Comparison of ENCODE assay signal across 14 cellular contexts in genomic region chr3:169666501-169667379, GRCh38. TPM values are rescaled to one million over a fixed set of nuclear protein-coding genes. Genes with fewer than 3 reads are reported as not detected.
DNase-seq lines count a peak whose midpoint lies in the region; ATAC-seq and TF ChIP-seq lines count a peak whose summit lies in the region.
"Had no signal": no experiment of that assay in that cellular context is flagged by ENCODE, and none has a peak within 500 bp of the region (broad histone marks: within the 10 kb centered on the region; RNA-seq: fewer than 3 reads in every experiment).

No MANE protein-coding gene starts in this region.

- H3K36me3 Mint-ChIP-seq in endodermal cell (ENCODE audit: low read depth) = no peaks in the 10 kb centered on the region
- H3K36me3 Mint-ChIP-seq in mesothelial cell of epicardium = no peaks in the 10 kb centered on the region

- H3K4me1 ChIP-seq in right cardiac atrium (ENCODE audit: control insufficient read depth, insufficient read depth, low read length) = no peaks in the 10 kb centered on the region
- H3K4me1 ChIP-seq in left ventricle myocardium inferior = peaks cover 45% of the 10 kb centered on the region
- peaks cover 4% of the 10 kb centered on the region for H3K4me1 ChIP-seq in endodermal cell (ENCODE audit: control insufficient read depth, insufficient read depth, low read length)
- peaks cover 21% of the 10 kb centered on the region for H3K4me1 ChIP-seq in A673 (ENCODE audit: insufficient read depth, low read length, poor library complexity, severe bottlenecking)

- no peaks in the 10 kb centered on the region for H3K27me3 ChIP-seq in right cardiac atrium (ENCODE audit: control insufficient read depth, insufficient read depth)
- H3K27me3 ChIP-seq in left ventricle myocardium inferior (ENCODE audit: low read depth) = peaks cover 95% of the 10 kb centered on the region
- peaks cover 78% of the 10 kb centered on the region for H3K27me3 ChIP-seq in endodermal cell (ENCODE audit: control insufficient read depth, insufficient read depth, low read length, poor library complexity, severe bottlenecking)
- H3K27me3 ChIP-seq in A673 (replicated peaks; ENCODE audit: insufficient read depth, low read depth, low read length, poor library complexity) = peaks cover 93% of the 10 kb centered on the region

- POLR2A ChIA-PET in A673 (lab: Charles Lee; ENCODE audit: low non-redundant PET) = no interaction called here

- DNase-seq in right cardiac atrium (peak in 2 of 3 donors; percentile 42 to 47), left ventricle myocardium inferior (no peak), endodermal cell (peak; percentile 82), mesothelial cell of epicardium (ENCODE audit: low spot score in 2 of 2, unreplicated experiment in 2 of 2) (no peak), substantia nigra (lab: John Stamatoyannopoulos, UW) (no peak), A673 (ENCODE audit: low spot score) (no peak), DMS 273 (lab: John Stamatoyannopoulos, UW; ENCODE audit: unreplicated experiment) (no peak)
- DNase-seq: activated T-cell treated with anti-CD3 and anti-CD28 coated beads, Interleukin-2, amount 50 U/mL, for 24 hours; EL; esophagus squamous epithelium; spleen had no signal

- ATAC-seq in right cardiac atrium = no peak
- ATAC-seq in HG03571 (IDR thresholded peaks at IDR 0.05; ENCODE audit: unreplicated experiment) = no peak
- ATAC-seq: activated CD4-positive, CD25-positive, alpha-beta regulatory T cell treated with anti-CD3 and anti-CD28 coated beads, Interleukin-2, amount 50 U/mL, for 24 hours had no signal

- BruUV-seq in A673 (replicated peaks; lab: Mats Ljungman, UMichigan) = no TSS peak

- H3K9me3 Mint-ChIP-seq in endodermal cell (no peaks in the 10 kb centered on the region), mesothelial cell of epicardium (no peaks in the 10 kb centered on the region)

- TF ChIP-seq CTCF in left ventricle myocardium inferior (IDR thresholded peaks at IDR 0.05; ENCODE audit: borderline replicate concordance) = no peak
- no peak for TF ChIP-seq CTCF in endodermal cell (conservative IDR thresholded peaks at IDR 0.05)
- TF ChIP-seq CTCF in mesothelial cell of epicardium (IDR thresholded peaks at IDR 0.05; ENCODE audit: unreplicated experiment) = no peak
- no peak for TF ChIP-seq CTCF in A673 (conservative IDR thresholded peaks at IDR 0.05; ENCODE audit: low read depth, low read length)

- intact Hi-C loops in right cardiac atrium (cut with DNase I) = loop anchor here (5.0 to 10.0 kb wide), 7 partner anchors 81 to 622 kb away; no protein-coding TSS in a partner anchor
- intact Hi-C loops in left ventricle myocardium inferior (cut with micrococcal nuclease) = loop anchor here (5.0 to 10.0 kb wide), 2 partner anchors 519 to 622 kb away; no protein-coding TSS in a partner anchor
- intact Hi-C loops in A673 (cut with micrococcal nuclease; ENCODE audit: unreplicated experiment) = loop anchor here (5.0 to 10.0 kb wide), 5 partner anchors 372 to 799 kb away; no protein-coding TSS in a partner anchor

- CTCF ChIA-PET in A673 (lab: Charles Lee) = interaction anchor here (0.6 kb wide), 1 partner anchor 39 kb away, joined by 4 read pairs; no protein-coding TSS in a partner anchor

- H3K27me3 Mint-ChIP-seq in endodermal cell (ENCODE audit: insufficient read depth) (peaks cover 84% of the 10 kb centered on the region), mesothelial cell of epicardium (ENCODE audit: low read depth) (peaks cover 86% of the 10 kb centered on the region)

- WGBS in right cardiac atrium = 50% methylated on average over 32 of the region's 32 CpGs
- 0 to 4% methylated on average over 12 to 31 of the region's 32 CpGs for WGBS in endodermal cell (ENCODE audit: insufficient coverage in 1 of 2, insufficient read length in 1 of 2), 2 experiments

- H3K36me3 ChIP-seq in left ventricle myocardium inferior = no peaks in the 10 kb centered on the region
- no peaks in the 10 kb centered on the region for H3K36me3 ChIP-seq in endodermal cell (ENCODE audit: control insufficient read depth, insufficient read depth, low read length)
- H3K36me3 ChIP-seq in A673 (ENCODE audit: insufficient read depth, low read length, poor library complexity, severe bottlenecking) = no peaks in the 10 kb centered on the region
- H3K36me3 ChIP-seq: breast epithelium, esophagus squamous epithelium, spleen had no signal

- H3K4me3 ChIP-seq in right cardiac atrium (ENCODE audit: low read length) (no peak overlapping the region), left ventricle myocardium inferior (no peak overlapping the region), endodermal cell (ENCODE audit: low read length) (peak overlapping the region; percentile 68), A673 (ENCODE audit: low read depth, low read length, poor library complexity, severe bottlenecking) (no peak overlapping the region)
- H3K4me3 ChIP-seq: breast epithelium, esophagus squamous epithelium, spleen had no signal

- H3K27ac ChIP-seq in right cardiac atrium (ENCODE audit: low read length) = no peak overlapping the region
- no peak overlapping the region for H3K27ac ChIP-seq in left ventricle myocardium inferior (replicated peaks)
- no peak overlapping the region for H3K27ac ChIP-seq in endodermal cell (ENCODE audit: low read depth, low read length)
- H3K27ac ChIP-seq in substantia nigra (ENCODE audit: low read depth, low read length, poor library complexity, severe bottlenecking) = no peak overlapping the region
- no peak overlapping the region for H3K27ac ChIP-seq in A673 (ENCODE audit: low read depth, low read length, poor library complexity, severe bottlenecking)
- H3K27ac ChIP-seq: breast epithelium, esophagus squamous epithelium, spleen had no signal

- H3K9ac ChIP-seq in endodermal cell (ENCODE audit: extremely low read depth, low read length, poor library complexity, severe bottlenecking) = no peak overlapping the region

- peak overlapping the region; percentile 28 for H3K4me3 Mint-ChIP-seq in endodermal cell
- peak overlapping the region; percentile 60 for H3K4me3 Mint-ChIP-seq in mesothelial cell of epicardium
- H3K4me3 Mint-ChIP-seq: activated T-cell treated with anti-CD3 and anti-CD28 coated beads, Interleukin-2, amount 50 U/mL, for 24 hours had no signal

- H3K4me1 Mint-ChIP-seq in endodermal cell (peaks cover 28% of the 10 kb centered on the region), mesothelial cell of epicardium (peaks cover 37% of the 10 kb centered on the region)

- H3K27ac Mint-ChIP-seq in endodermal cell (no peak overlapping the region), mesothelial cell of epicardium (no peak overlapping the region)
- H3K27ac Mint-ChIP-seq: activated T-cell treated with anti-CD3 and anti-CD28 coated beads, Interleukin-2, amount 50 U/mL, for 24 hours had no signal

- H3K9me3 ChIP-seq in right cardiac atrium (ENCODE audit: control insufficient read depth, low read length) = no peaks in the 10 kb centered on the region
- no peaks in the 10 kb centered on the region for H3K9me3 ChIP-seq in left ventricle myocardium inferior (replicated peaks)
- H3K9me3 ChIP-seq in endodermal cell (ENCODE audit: control insufficient read depth, low read length) = no peaks in the 10 kb centered on the region
- no peaks in the 10 kb centered on the region for H3K9me3 ChIP-seq in A673 (ENCODE audit: low read depth, low read length, poor library complexity, severe bottlenecking)
- H3K9me3 ChIP-seq: breast epithelium, esophagus squamous epithelium had no signal

RNA-seq across cellular contexts. Expression of gene MECOM, which starts 3.2 kb away (rescaled TPM):
- total RNA-seq in right cardiac atrium = 10 to 100 TPM; 23.2 to 29.9 (median 27.1) TPM
- 8.2 TPM for polyA plus RNA-seq in right cardiac atrium
- total RNA-seq in left ventricle myocardium inferior = 18.1 TPM
- total RNA-seq in endodermal cell = under 1 TPM; 0.15 to 0.79 TPM
- 12.8 TPM for polyA plus RNA-seq in endodermal cell (2013, experiment 1 of 2)
- polyA plus RNA-seq in endodermal cell (2013, experiment 2 of 2) = 12.5 TPM
- 29.2 to 32.8 TPM (median 30.2 TPM) in 3 replicates for total RNA-seq in mesothelial cell of epicardium
- not detected in 2 replicates for total RNA-seq in A673 (2021)

Comparison
In these comparisons a context has a peak if more than half of its experiments do, and no peak if none do; other contexts are left out.
1. DNase-seq: peak in right cardiac atrium (2 of 3) and endodermal cell (single experiment); none in left ventricle myocardium inferior (single experiment), mesothelial cell of epicardium (0 of 2), substantia nigra (0 of 49), A673 (single experiment) and DMS 273 (single experiment).
2. RNA of gene MECOM, which starts 3.2 kb away (total RNA-seq): 29.2 to 32.8 TPM in mesothelial cell of epicardium, 23.2 to 29.9 TPM in right cardiac atrium and 18.1 TPM in left ventricle myocardium inferior (single experiment); 0.15 to 0.79 TPM in endodermal cell and not detected in A673; every median in the first group is over 10 times any median in the second.